ENCODE assay signal across 8 cellular contexts in genomic region chr4:83112239-83112638, GRCh38. TPM values are rescaled to one million over a fixed set of nuclear protein-coding genes. Genes with fewer than 3 reads are reported as not detected.
DNase-seq lines count a peak whose midpoint lies in the region; ATAC-seq and TF ChIP-seq lines count a peak whose summit lies in the region.

No MANE protein-coding gene starts in this region.

- CTCF ChIA-PET in activated CD4-positive, alpha-beta memory T cell treated with anti-CD3 and anti-CD28 coated beads, Interleukin-2, amount 10 ng/mL, durations not matched to agents 7 days and 5 days (lab: Charles Lee): interaction anchor here (0.9 to 4.7 kb wide), 13 partner anchors 11 to 683 kb away, joined by 3 to 21 read pairs (median 12); partner anchors contain the start of gene COQ2

- DNase-seq in stimulated activated CD4-positive, alpha-beta T cell treated with anti-CD3 and anti-CD28 coated beads, Interleukin-15, amount 100 ng/mL, for 24 hours: peak; percentile 27
- no peak for DNase-seq in stimulated activated CD4-positive, alpha-beta T cell treated with anti-CD3 and anti-CD28 coated beads, Interleukin-4, amount 100 ng/mL, for 1 hour
- DNase-seq in activated CD4-positive, alpha-beta memory T cell treated with anti-CD3 and anti-CD28 coated beads, Interleukin-2, amount 10 ng/mL, durations not matched to agents 7 days and 5 days: no peak
- DNase-seq in activated gamma-delta T cell (lab: John Stamatoyannopoulos, UW) (no peak), GM19238 (ENCODE audit: insufficient read length, low spot score) (no peak), endodermal cell (no peak)

- H3K9me3 Mint-ChIP-seq in activated CD4-positive, alpha-beta memory T cell treated with anti-CD3 and anti-CD28 coated beads, Interleukin-2, amount 10 ng/mL, durations not matched to agents 7 days and 5 days: no peaks in the 10 kb centered on the region
- no peaks in the 10 kb centered on the region for H3K9me3 Mint-ChIP-seq in stimulated activated naive CD8-positive, alpha-beta T cell treated with anti-CD3 and anti-CD28 coated beads, Interleukin-15, Interleukin-2, amounts not matched to agents 100 ng/mL and 50 ng/mL, for 24 hours
- no peaks in the 10 kb centered on the region for H3K9me3 Mint-ChIP-seq in endodermal cell

- H3K36me3 ChIP-seq in endodermal cell (ENCODE audit: control insufficient read depth, insufficient read depth, low read length): no peaks in the 10 kb centered on the region

- no peak overlapping the region for H3K9ac ChIP-seq in endodermal cell (ENCODE audit: extremely low read depth, low read length, poor library complexity, severe bottlenecking)

- POLR2A ChIA-PET in activated CD4-positive, alpha-beta memory T cell treated with anti-CD3 and anti-CD28 coated beads, Interleukin-2, amount 10 ng/mL, durations not matched to agents 7 days and 5 days (lab: Charles Lee): interaction anchor here (0.8 to 7.4 kb wide), 14 partner anchors 10 to 172 kb away, joined by 3 to 123 read pairs (median 8); partner anchors contain the start of genes COPS4 and COQ2

- H3K36me3 Mint-ChIP-seq in activated CD4-positive, alpha-beta memory T cell treated with anti-CD3 and anti-CD28 coated beads, Interleukin-2, amount 10 ng/mL, durations not matched to agents 7 days and 5 days (ENCODE audit: low read depth): peaks cover 43% of the 10 kb centered on the region
- H3K36me3 Mint-ChIP-seq in stimulated activated naive CD8-positive, alpha-beta T cell treated with anti-CD3 and anti-CD28 coated beads, Interleukin-15, Interleukin-2, amounts not matched to agents 100 ng/mL and 50 ng/mL, for 24 hours (ENCODE audit: low read depth): peaks cover 7% of the 10 kb centered on the region
- H3K36me3 Mint-ChIP-seq in endodermal cell (ENCODE audit: low read depth): no peaks in the 10 kb centered on the region

- peak overlapping the region; percentile 83 for H3K4me3 Mint-ChIP-seq in activated CD4-positive, alpha-beta memory T cell treated with anti-CD3 and anti-CD28 coated beads, Interleukin-2, amount 10 ng/mL, durations not matched to agents 7 days and 5 days
- peak overlapping the region; percentile 87 for H3K4me3 Mint-ChIP-seq in stimulated activated naive CD8-positive, alpha-beta T cell treated with anti-CD3 and anti-CD28 coated beads, Interleukin-15, Interleukin-2, amounts not matched to agents 100 ng/mL and 50 ng/mL, for 24 hours
- H3K4me3 Mint-ChIP-seq in endodermal cell: no peak overlapping the region

- H3K27ac ChIP-seq in endodermal cell (ENCODE audit: low read depth, low read length): no peak overlapping the region

- H3K27ac Mint-ChIP-seq in activated CD4-positive, alpha-beta memory T cell treated with anti-CD3 and anti-CD28 coated beads, Interleukin-2, amount 10 ng/mL, durations not matched to agents 7 days and 5 days: peak overlapping the region; percentile 81
- H3K27ac Mint-ChIP-seq in stimulated activated naive CD8-positive, alpha-beta T cell treated with anti-CD3 and anti-CD28 coated beads, Interleukin-15, Interleukin-2, amounts not matched to agents 100 ng/mL and 50 ng/mL, for 24 hours: peak overlapping the region; percentile 92
- H3K27ac Mint-ChIP-seq in endodermal cell: no peak overlapping the region

- H3K4me1 Mint-ChIP-seq in activated CD4-positive, alpha-beta memory T cell treated with anti-CD3 and anti-CD28 coated beads, Interleukin-2, amount 10 ng/mL, durations not matched to agents 7 days and 5 days: peaks cover 60% of the 10 kb centered on the region
- peaks cover 54% of the 10 kb centered on the region for H3K4me1 Mint-ChIP-seq in stimulated activated naive CD8-positive, alpha-beta T cell treated with anti-CD3 and anti-CD28 coated beads, Interleukin-15, Interleukin-2, amounts not matched to agents 100 ng/mL and 50 ng/mL, for 24 hours (ENCODE audit: low read depth)
- H3K4me1 Mint-ChIP-seq in endodermal cell: peaks cover 15% of the 10 kb centered on the region

- WGBS in endodermal cell (ENCODE audit: insufficient coverage in 1 of 2, insufficient read length in 1 of 2), 2 experiments: 86 to 93% methylated on average over 2 of the region's 2 CpGs

- H3K27me3 ChIP-seq in endodermal cell (ENCODE audit: control insufficient read depth, insufficient read depth, low read length, poor library complexity, severe bottlenecking): peaks cover 11% of the 10 kb centered on the region

- peaks cover 3% of the 10 kb centered on the region for H3K27me3 Mint-ChIP-seq in activated CD4-positive, alpha-beta memory T cell treated with anti-CD3 and anti-CD28 coated beads, Interleukin-2, amount 10 ng/mL, durations not matched to agents 7 days and 5 days
- no peaks in the 10 kb centered on the region for H3K27me3 Mint-ChIP-seq in stimulated activated naive CD8-positive, alpha-beta T cell treated with anti-CD3 and anti-CD28 coated beads, Interleukin-15, Interleukin-2, amounts not matched to agents 100 ng/mL and 50 ng/mL, for 24 hours
- H3K27me3 Mint-ChIP-seq in endodermal cell (ENCODE audit: insufficient read depth): peaks cover 11% of the 10 kb centered on the region

- peak; percentile 42 for ATAC-seq in HG03342 (IDR thresholded peaks at IDR 0.05; ENCODE audit: unreplicated experiment)

- TF ChIP-seq CTCF in endodermal cell (conservative IDR thresholded peaks at IDR 0.05): no peak

- H3K4me3 ChIP-seq in endodermal cell (ENCODE audit: low read length): no peak overlapping the region

- no peaks in the 10 kb centered on the region for H3K9me3 ChIP-seq in endodermal cell (ENCODE audit: control insufficient read depth, low read length)

- H3K4me1 ChIP-seq in endodermal cell (ENCODE audit: control insufficient read depth, insufficient read depth, low read length): no peaks in the 10 kb centered on the region

RNA-seq across cellular contexts. Expression of gene PLAC8, which starts 2.3 kb away (rescaled TPM):
- total RNA-seq in activated CD4-positive, alpha-beta memory T cell treated with anti-CD3 and anti-CD28 coated beads, Interleukin-2, amount 10 ng/mL, durations not matched to agents 7 days and 5 days: 100 to 1,000 TPM; 182 to 183 TPM
- total RNA-seq in endodermal cell: 1 to 10 TPM; 1.8 to 2.6 TPM
- polyA plus RNA-seq in endodermal cell (2013, experiment 1 of 2): 0.39 TPM
- 2.6 TPM for polyA plus RNA-seq in endodermal cell (2013, experiment 2 of 2)

Comparison
In these comparisons a context has a peak if more than half of its experiments do, and no peak if none do; other contexts are left out.
1. RNA of gene PLAC8, which starts 2.3 kb away (total RNA-seq): 182 to 183 TPM in activated CD4-positive, alpha-beta memory T cell treated with anti-CD3 and anti-CD28 coated beads, Interleukin-2, amount 10 ng/mL, durations not matched to agents 7 days and 5 days; 1.8 to 2.6 TPM in endodermal cell; every median in the first group is over 10 times any median in the second.